ENCODE assay signal across 7 cellular contexts in the genomic region with DNA sequence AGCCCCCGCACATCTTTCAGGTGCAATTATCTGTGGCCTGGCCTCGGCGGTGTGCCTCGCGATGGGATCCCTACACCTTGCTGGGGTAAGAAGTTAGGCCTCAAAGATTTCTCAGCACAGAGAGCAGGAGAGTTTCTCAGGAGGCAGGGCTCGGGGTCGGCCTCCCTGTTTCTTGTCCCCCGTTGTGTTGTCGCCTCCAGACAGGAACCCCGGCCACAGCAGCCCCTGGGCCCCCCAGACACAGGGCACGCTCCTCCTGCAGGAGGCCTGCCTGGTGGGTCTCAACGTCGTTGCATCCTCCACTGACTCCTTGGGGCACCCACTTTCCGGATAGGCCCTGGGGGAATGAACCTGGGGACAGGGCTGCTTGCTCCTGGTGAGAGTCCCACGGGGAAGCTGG.
"Had no signal": no experiment of that assay in that cellular context is flagged by ENCODE, and none has a peak within 500 bp of the region (broad histone marks: within the 10 kb centered on the region; RNA-seq: fewer than 3 reads in every experiment).

No MANE protein-coding gene starts in this region.

- DNase-seq: H9, HCEC 1CT, KBM-7 had no signal

- H3K4me1 Mint-ChIP-seq: IgD-negative memory B cell had no signal

- H3K9me3 Mint-ChIP-seq: GM23338, H9 had no signal

- ATAC-seq: GM23338, HepG2 had no signal

- H3K27ac ChIP-seq: HL-60 had no signal

- H3K27ac Mint-ChIP-seq: GM23338, H9, IgD-negative memory B cell had no signal

- H3K4me3 ChIP-seq: GM23338 had no signal

- H3K4me2 ChIP-seq: GM23338 had no signal

- H3K4me3 Mint-ChIP-seq: GM23338, H9, IgD-negative memory B cell had no signal

- H3K36me3 Mint-ChIP-seq: IgD-negative memory B cell had no signal

- H2AFZ ChIP-seq: GM23338 had no signal
